In the genomic region with DNA sequence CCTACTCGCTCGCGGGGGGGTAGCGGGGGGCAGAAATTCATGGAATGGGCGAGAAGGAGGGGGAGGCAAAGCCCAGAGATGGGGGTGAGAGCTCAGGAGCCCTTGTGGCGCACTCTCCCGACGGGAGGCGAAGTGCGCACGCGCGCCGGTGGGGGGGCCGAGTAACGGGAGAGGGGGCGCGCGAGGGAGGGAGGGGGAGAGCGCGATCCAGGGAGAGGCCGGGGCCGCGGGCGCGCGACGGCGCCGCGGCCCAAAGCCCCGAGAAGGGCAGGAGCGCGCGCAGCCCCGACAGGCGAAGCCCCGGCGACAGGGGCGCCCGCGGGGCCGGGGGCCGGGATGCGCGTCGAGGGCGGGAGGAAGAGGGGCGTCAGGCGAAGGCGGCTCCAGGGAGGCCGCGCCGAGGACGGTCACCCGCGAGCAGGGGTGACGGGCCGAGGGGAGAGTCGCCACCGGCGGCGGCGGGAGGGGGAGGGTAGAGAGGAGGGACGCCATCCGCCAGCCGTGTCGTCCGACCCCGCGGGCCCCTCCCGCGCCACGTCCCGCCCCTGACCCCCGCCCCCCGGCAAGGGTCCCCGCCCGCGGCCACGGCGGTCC, we compare ENCODE assay signal across 1 cellular context.
TF ChIP-seq lines count a peak whose summit lies in the region.

No MANE protein-coding gene starts in this region.

TF ChIP-seq in HepG2, 621 proteins besides CTCF, POLR2A, EP300 and RAD21 (continued from another document):
- TF ChIP-seq ARID4A (CRISPR knock-in tag; IDR thresholded peaks at IDR 0.05; ENCODE audit: borderline replicate concordance) (0 out of 2 replicates have a peak, but pooled peaks have one; percentile 17), ZNF761 (CRISPR knock-in tag; conservative IDR thresholded peaks at IDR 0.05) (no peak), ZSCAN21 (CRISPR knock-in tag; IDR thresholded peaks at IDR 0.05; ENCODE audit: borderline replicate concordance) (no peak), ZSCAN30 (CRISPR knock-in tag; IDR thresholded peaks at IDR 0.05) (no peak), STAG1 (CRISPR knock-in tag; IDR thresholded peaks at IDR 0.05) (no peak), KLF16 (CRISPR knock-in tag; IDR thresholded peaks at IDR 0.05) (no peak), KDM5A (IDR thresholded peaks at IDR 0.05; ENCODE audit: borderline replicate concordance, low read length) (peak; percentile 47; the same call in 1 of the 2 replicates), HOXA5 (CRISPR knock-in tag; IDR thresholded peaks at IDR 0.05) (no peak), NCOA2 (CRISPR knock-in tag; IDR thresholded peaks at IDR 0.05) (no peak), PATZ1 (CRISPR knock-in tag; IDR thresholded peaks at IDR 0.05) (peak; percentile 78), TBP (CRISPR knock-in tag; IDR thresholded peaks at IDR 0.05) (no peak), UBTF (CRISPR knock-in tag; IDR thresholded peaks at IDR 0.05) (0 out of 2 replicates have a peak, but pooled peaks have one; percentile 19), ZNF274 (CRISPR knock-in tag; IDR thresholded peaks at IDR 0.05) (no peak), JDP2 (CRISPR knock-in tag; IDR thresholded peaks at IDR 0.05; ENCODE audit: borderline replicate concordance) (no peak), ZKSCAN8 (CRISPR knock-in tag; IDR thresholded peaks at IDR 0.05; ENCODE audit: borderline replicate concordance) (no peak), ZNF367 (CRISPR knock-in tag; IDR thresholded peaks at IDR 0.05; ENCODE audit: borderline replicate concordance) (no peak), NR2F1 (CRISPR knock-in tag; IDR thresholded peaks at IDR 0.05) (no peak), ZNF616 (CRISPR knock-in tag; IDR thresholded peaks at IDR 0.05; ENCODE audit: low read depth) (no peak), ZNF44 (CRISPR knock-in tag; IDR thresholded peaks at IDR 0.05) (no peak), ZNF460 (CRISPR knock-in tag; IDR thresholded peaks at IDR 0.05; ENCODE audit: borderline replicate concordance) (no peak), SIN3A (IDR thresholded peaks at IDR 0.05; ENCODE audit: borderline replicate concordance, low read depth, low read length) (no peak), SP1 (IDR thresholded peaks at IDR 0.05) (no peak), SP1 (CRISPR knock-in tag; IDR thresholded peaks at IDR 0.05) (no peak), NR0B2 (CRISPR knock-in tag; IDR thresholded peaks at IDR 0.05) (no peak), KDM1A (CRISPR knock-in tag; IDR thresholded peaks at IDR 0.05) (no peak), ZNF557 (CRISPR knock-in tag; IDR thresholded peaks at IDR 0.05) (no peak)
- TF ChIP-seq, protein P1, sequence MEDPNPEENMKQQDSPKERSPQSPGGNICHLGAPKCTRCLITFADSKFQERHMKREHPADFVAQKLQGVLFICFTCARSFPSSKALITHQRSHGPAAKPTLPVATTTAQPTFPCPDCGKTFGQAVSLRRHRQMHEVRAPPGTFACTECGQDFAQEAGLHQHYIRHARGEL (CRISPR knock-in tag; IDR thresholded peaks at IDR 0.05): no peak
- TF ChIP-seq, protein P2, sequence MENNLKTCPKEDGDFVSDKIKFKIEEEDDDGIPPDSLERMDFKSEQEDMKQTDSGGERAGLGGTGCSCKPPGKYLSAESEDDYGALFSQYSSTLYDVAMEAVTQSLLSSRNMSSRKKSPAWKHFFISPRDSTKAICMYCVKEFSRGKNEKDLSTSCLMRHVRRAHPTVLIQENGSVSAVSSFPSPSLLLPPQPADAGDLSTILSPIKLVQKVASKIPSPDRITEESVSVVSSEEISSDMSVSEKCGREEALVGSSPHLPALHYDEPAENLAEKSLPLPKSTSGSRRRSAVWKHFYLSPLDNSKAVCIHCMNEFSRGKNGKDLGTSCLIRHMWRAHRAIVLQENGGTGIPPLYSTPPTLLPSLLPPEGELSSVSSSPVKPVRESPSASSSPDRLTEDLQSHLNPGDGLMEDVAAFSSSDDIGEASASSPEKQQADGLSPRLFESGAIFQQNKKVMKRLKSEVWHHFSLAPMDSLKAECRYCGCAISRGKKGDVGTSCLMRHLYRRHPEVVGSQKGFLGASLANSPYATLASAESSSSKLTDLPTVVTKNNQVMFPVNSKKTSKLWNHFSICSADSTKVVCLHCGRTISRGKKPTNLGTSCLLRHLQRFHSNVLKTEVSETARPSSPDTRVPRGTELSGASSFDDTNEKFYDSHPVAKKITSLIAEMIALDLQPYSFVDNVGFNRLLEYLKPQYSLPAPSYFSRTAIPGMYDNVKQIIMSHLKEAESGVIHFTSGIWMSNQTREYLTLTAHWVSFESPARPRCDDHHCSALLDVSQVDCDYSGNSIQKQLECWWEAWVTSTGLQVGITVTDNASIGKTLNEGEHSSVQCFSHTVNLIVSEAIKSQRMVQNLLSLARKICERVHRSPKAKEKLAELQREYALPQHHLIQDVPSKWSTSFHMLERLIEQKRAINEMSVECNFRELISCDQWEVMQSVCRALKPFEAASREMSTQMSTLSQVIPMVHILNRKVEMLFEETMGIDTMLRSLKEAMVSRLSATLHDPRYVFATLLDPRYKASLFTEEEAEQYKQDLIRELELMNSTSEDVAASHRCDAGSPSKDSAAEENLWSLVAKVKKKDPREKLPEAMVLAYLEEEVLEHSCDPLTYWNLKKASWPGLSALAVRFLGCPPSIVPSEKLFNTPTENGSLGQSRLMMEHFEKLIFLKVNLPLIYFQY (CRISPR knock-in tag; IDR thresholded peaks at IDR 0.05; ENCODE audit: borderline replicate concordance): no peak
